ENCODE assay signal across 25 cellular contexts in genomic region chr1:178183796-178184195, GRCh38.
"Had no signal": no experiment of that assay in that cellular context is flagged by ENCODE, and none has a peak within 500 bp of the region (broad histone marks: within the 10 kb centered on the region; RNA-seq: fewer than 3 reads in every experiment).

No MANE protein-coding gene starts in this region.

- H2AFZ ChIP-seq: PC-9 had no signal

- DNase-seq: activated CD4-positive, alpha-beta T cell treated with anti-CD3 and anti-CD28 coated beads for 36 hours; activated CD4-positive, alpha-beta T cell treated with anti-CD3 and anti-CD28 coated beads, Interleukin-2, amount 10 ng/mL, durations not matched to agents 7 days and 5 days; activated CD4-positive, alpha-beta T cell treated with anti-CD3 and anti-CD28 coated beads, Interleukin-2, amount 50 U/mL, for 48 hours; activated CD8-positive, alpha-beta T cell treated with anti-CD3 and anti-CD28 coated beads, Interleukin-2, amount 10 ng/mL, durations not matched to agents 7 days and 5 days; activated gamma-delta T cell; activated naive CD4-positive, alpha-beta T cell treated with Interleukin-2 at 50 U/mL for 16 hours; activated T-cell treated with anti-CD3 and anti-CD28 coated beads, Interleukin-2, amount 50 U/mL, for 24 hours; adrenal gland; body of pancreas; NCI-H1105; NCI-H1417 treated with DMSO at 0.1 percent for 48 hours; NCI-H187 treated with DMSO at 0.1 percent for 48 hours; NCI-H2081; NCI-H2171 treated with DMSO at 0.1 percent for 48 hours; NCI-H2227 treated with DMSO at 0.1 percent for 48 hours; NCI-H524 treated with DMSO at 0.1 percent for 48 hours; PC-9; SIG-M5 had no signal

- H3K4me2 ChIP-seq: KMS-11, PC-9 had no signal

- H3K4me1 ChIP-seq: adrenal gland, body of pancreas, breast epithelium had no signal

- H3K9me3 ChIP-seq: adrenal gland, body of pancreas, breast epithelium had no signal

- H3K27me3 ChIP-seq: adrenal gland, body of pancreas, breast epithelium had no signal

- FAIRE-seq: astrocyte had no signal

- H3K27ac ChIP-seq: adrenal gland, body of pancreas, breast epithelium, KMS-11, PC-9, RWPE1 had no signal

- H3K36me3 ChIP-seq: adrenal gland, breast epithelium had no signal

- H3K4me3 ChIP-seq: adrenal gland, body of pancreas, breast epithelium, PC-9 had no signal

- H3K9ac ChIP-seq: KMS-11 had no signal

- ATAC-seq: activated CD4-positive, alpha-beta T cell treated with anti-CD3 and anti-CD28 coated beads for 36 hours; activated CD4-positive, CD25-positive, alpha-beta regulatory T cell treated with anti-CD3 and anti-CD28 coated beads, Interleukin-2, amount 50 U/mL, for 24 hours; activated CD8-positive, alpha-beta T cell treated with anti-CD3 and anti-CD28 coated beads, Interleukin-2, amount 10 ng/mL, durations not matched to agents 7 days and 5 days; activated naive CD4-positive, alpha-beta T cell treated with anti-CD3 and anti-CD28 coated beads, Interleukin-2, amount 50 U/mL, for 72 hours; body of pancreas; Right ventricle myocardium inferior had no signal
